18 cellular contexts compared by ENCODE assay signal in genomic region chr1:9331558-9332346, GRCh38. TPM values are rescaled to one million over a fixed set of nuclear protein-coding genes. Genes with fewer than 3 reads are reported as not detected.
A peak's percentile ranks its signal among the peaks of the same experiment; 100 is the strongest.
DNase-seq lines count a peak whose midpoint lies in the region; ATAC-seq, FAIRE-seq and TF ChIP-seq lines count a peak whose summit lies in the region.
"Had no signal": no experiment of that assay in that cellular context is flagged by ENCODE, and none has a peak within 500 bp of the region (broad histone marks: within the 10 kb centered on the region; RNA-seq: fewer than 3 reads in every experiment).

No MANE protein-coding gene starts in this region.

- no peak overlapping the region for H3K4me3 Mint-ChIP-seq in nephron
- H3K4me3 Mint-ChIP-seq: activated CD8-positive, alpha-beta T cell treated with anti-CD3 and anti-CD28 coated beads, Interleukin-2, amount 10 ng/mL, durations not matched to agents 7 days and 5 days had no signal

- DNase-seq in NCI-H510A (lab: John Stamatoyannopoulos, UW) (peak; percentile 58), epithelial cell of prostate (ENCODE audit: low read depth, low spot score) (peak; percentile 37), RCC 7860 (ENCODE audit: low spot score) (no peak), heart left ventricle (no peak), NCI-H1105 (lab: John Stamatoyannopoulos, UW) (no peak), spleen (no peak)
- DNase-seq: activated CD8-positive, alpha-beta T cell treated with anti-CD3 and anti-CD28 coated beads, Interleukin-2, amount 10 ng/mL, durations not matched to agents 7 days and 5 days; mammary epithelial cell; MV-4-11; NCI-H82; SW 1271 had no signal

- H3K27ac ChIP-seq in BLaER1 treated with 17β-estradiol and CSF1 and Interleukin-3, amounts not matched to agents 10 nM and 100 nM, result no peak overlapping the region
- H3K27ac ChIP-seq in epithelial cell of prostate, result peak overlapping the region; percentile 50
- no peak overlapping the region for H3K27ac ChIP-seq in heart left ventricle
- H3K27ac ChIP-seq in spleen, result no peak overlapping the region
- H3K27ac ChIP-seq: VCaP had no signal

- intact Hi-C loops in heart left ventricle (cut with DNase I) (no loop called here), spleen (cut with DNase I; ENCODE audit: low total_unique reads) (no loop called here)

- no peak for ATAC-seq in heart left ventricle
- ATAC-seq: activated CD8-positive, alpha-beta T cell treated with anti-CD3 and anti-CD28 coated beads, Interleukin-2, amount 10 ng/mL, durations not matched to agents 7 days and 5 days had no signal

- H3K27me3 Mint-ChIP-seq in nephron (ENCODE audit: low read depth), result peaks cover 3% of the 10 kb centered on the region

- no peaks in the 10 kb centered on the region for H3K9me3 Mint-ChIP-seq in nephron

- H3K9me3 ChIP-seq in BLaER1 treated with 17β-estradiol and CSF1 and Interleukin-3, amounts not matched to agents 10 nM and 100 nM (replicated peaks in 1 of 11), result no peaks in the 10 kb centered on the region
- H3K9me3 ChIP-seq in heart left ventricle (no peaks in the 10 kb centered on the region), spleen (no peaks in the 10 kb centered on the region)
- H3K9me3 ChIP-seq: Caco-2 had no signal

- H3K27ac Mint-ChIP-seq in nephron, result peak overlapping the region in 2 of 3 experiments; percentile 12 to 17
- H3K27ac Mint-ChIP-seq: activated CD8-positive, alpha-beta T cell treated with anti-CD3 and anti-CD28 coated beads, Interleukin-2, amount 10 ng/mL, durations not matched to agents 7 days and 5 days had no signal

- TF ChIP-seq CTCF in nephron (IDR thresholded peaks at IDR 0.05; ENCODE audit: unreplicated experiment in 3 of 3) (no peak), heart left ventricle (IDR thresholded peaks at IDR 0.05) (no peak), spleen (IDR thresholded peaks at IDR 0.05 in 8 of 11, conservative IDR thresholded peaks at IDR 0.05 in 3 of 11) (no peak)

- no peak overlapping the region; a peak in 1 of 22 replicates for H3K9ac ChIP-seq in BLaER1 treated with 17β-estradiol and CSF1 and Interleukin-3, amounts not matched to agents 10 nM and 100 nM

- peaks cover 8 to 100% (median 61%) of the 10 kb centered on the region in 11 experiments; a peak in 19 of 22 replicates for H4K20me1 ChIP-seq in BLaER1 treated with 17β-estradiol and CSF1 and Interleukin-3, amounts not matched to agents 10 nM and 100 nM

- FAIRE-seq in RCC 7860 (lab: Jason Lieb, UNC), result no peak
- FAIRE-seq: endometrium, G401.6, H1 had no signal

- WGBS in heart left ventricle, 4 donors, result 84 to 87% (median 86%) methylated on average over 13 of the region's 13 CpGs
- WGBS in spleen, 5 donors, result 82 to 91% (median 88%) methylated on average over 13 of the region's 13 CpGs

- peaks cover 14% of the 10 kb centered on the region for H3K4me1 Mint-ChIP-seq in nephron

- H3K36me3 ChIP-seq in BLaER1 treated with 17β-estradiol and CSF1 and Interleukin-3, amounts not matched to agents 10 nM and 100 nM, result no peaks in the 10 kb centered on the region
- no peaks in the 10 kb centered on the region for H3K36me3 ChIP-seq in heart left ventricle
- no peaks in the 10 kb centered on the region for H3K36me3 ChIP-seq in spleen

- no peak overlapping the region for H3K4me3 ChIP-seq in BLaER1 treated with 17β-estradiol and CSF1 and Interleukin-3, amounts not matched to agents 10 nM and 100 nM
- no peak overlapping the region for H3K4me3 ChIP-seq in heart left ventricle
- no peak overlapping the region for H3K4me3 ChIP-seq in spleen

- TF ChIP-seq POLR2A in heart left ventricle (IDR thresholded peaks at IDR 0.05) (no peak), spleen (IDR thresholded peaks at IDR 0.05) (no peak)

- H3K27me3 ChIP-seq in BLaER1 treated with 17β-estradiol and CSF1 and Interleukin-3, amounts not matched to agents 10 nM and 100 nM, result no peaks in the 10 kb centered on the region
- no peaks in the 10 kb centered on the region for H3K27me3 ChIP-seq in heart left ventricle
- H3K27me3 ChIP-seq in spleen (replicated peaks in 1 of 7), result no peaks in the 10 kb centered on the region

- peaks cover 17 to 39% (median 26%) of the 10 kb centered on the region in 10 experiments for H3K4me1 ChIP-seq in BLaER1 treated with 17β-estradiol and CSF1 and Interleukin-3, amounts not matched to agents 10 nM and 100 nM
- H3K4me1 ChIP-seq in heart left ventricle (peaks cover 0 to 7% (median 1%) of the 10 kb centered on the region in 12 donors), spleen (peaks cover 0 to 9% (median 7%) of the 10 kb centered on the region in 6 donors)
- H3K4me1 ChIP-seq: Caco-2 had no signal

- peak overlapping the region in 10 of 11 experiments; percentile 71 to 85 (median 77); a peak in 13 of 22 replicates for H3K4me2 ChIP-seq in BLaER1 treated with 17β-estradiol and CSF1 and Interleukin-3, amounts not matched to agents 10 nM and 100 nM

- no peaks in the 10 kb centered on the region for H3K36me3 Mint-ChIP-seq in nephron (ENCODE audit: low read depth)

RNA-seq across cellular contexts. Expression of gene SPSB1, which starts 39.1 kb away (rescaled TPM):
- 10 to 100 TPM in 3 of 9 donors, 1 to 10 TPM in 6; 7.7 to 27.2 (median 9.2) TPM for total RNA-seq in heart left ventricle
- polyA plus RNA-seq in heart left ventricle, result 10 to 100 TPM in 1 of 2 donors, 1 to 10 TPM in 1; 7.0 to 10.9 TPM
- 1 to 10 TPM; 2.4 to 7.9 (median 5.3) TPM for total RNA-seq in spleen
- polyA plus RNA-seq in spleen, result 1 to 10 TPM; 1.3 to 3.4 (median 2.7) TPM

Comparison
In these comparisons a context has a peak if more than half of its experiments do, and no peak if none do; other contexts are left out.
1. DNase-seq: peak in NCI-H510A (single experiment) and epithelial cell of prostate (single experiment); none in RCC 7860 (single experiment), heart left ventricle (0 of 5), NCI-H1105 (single experiment) and spleen (single experiment).